8 cellular contexts compared by ENCODE assay signal in genomic region chr9:99231708-99232107, GRCh38. TPM values are rescaled to one million over a fixed set of nuclear protein-coding genes. Genes with fewer than 3 reads are reported as not detected.
DNase-seq lines count a peak whose midpoint lies in the region; ATAC-seq and TF ChIP-seq lines count a peak whose summit lies in the region.

No MANE protein-coding gene starts in this region.

- TF ChIP-seq CTCF in BJ (IDR thresholded peaks at IDR 0.05; ENCODE audit: insufficient read depth, low read depth, low read length), result peak; percentile 71

- DNase-seq in BJ (ENCODE audit: low read depth) (no peak), kidney tubule cell (ENCODE audit: low spot score) (peak; percentile 11), SK-N-DZ (ENCODE audit: low spot score) (no peak), SIG-M5 treated with dmso at 0.1 percent for 504 hours (lab: John Stamatoyannopoulos, UW; ENCODE audit: unreplicated experiment) (no peak), DMS153 (lab: John Stamatoyannopoulos, UW) (no peak), cerebellum (ENCODE audit: low spot score) (no peak)
- DNase-seq in activated naive CD4-positive, alpha-beta T cell treated with anti-CD3 and anti-CD28 coated beads, Interleukin-2, amount 10 ng/mL, durations not matched to agents 7 days and 5 days, result peak; percentile 52

- no peak overlapping the region for H3K27ac Mint-ChIP-seq in activated naive CD4-positive, alpha-beta T cell treated with anti-CD3 and anti-CD28 coated beads, Interleukin-2, amount 10 ng/mL, durations not matched to agents 7 days and 5 days

- peaks cover 8% of the 10 kb centered on the region for H3K4me1 Mint-ChIP-seq in activated naive CD4-positive, alpha-beta T cell treated with anti-CD3 and anti-CD28 coated beads, Interleukin-2, amount 10 ng/mL, durations not matched to agents 7 days and 5 days

- H3K9me3 Mint-ChIP-seq in activated naive CD4-positive, alpha-beta T cell treated with anti-CD3 and anti-CD28 coated beads, Interleukin-2, amount 10 ng/mL, durations not matched to agents 7 days and 5 days, result no peaks in the 10 kb centered on the region

- H3K36me3 ChIP-seq in BJ (ENCODE audit: control insufficient read depth, insufficient read depth, low read length), result peaks cover 7% of the 10 kb centered on the region

- peaks cover 31% of the 10 kb centered on the region for H3K36me3 Mint-ChIP-seq in activated naive CD4-positive, alpha-beta T cell treated with anti-CD3 and anti-CD28 coated beads, Interleukin-2, amount 10 ng/mL, durations not matched to agents 7 days and 5 days

- H3K4me3 ChIP-seq in BJ (ENCODE audit: low read depth, low read length), result no peak overlapping the region

- POLR2A ChIA-PET in BJ (lab: Charles Lee), result no interaction called here

- no peaks in the 10 kb centered on the region for H3K27me3 ChIP-seq in BJ (ENCODE audit: control insufficient read depth, insufficient read depth, low read length)

- ATAC-seq in HG02798 (IDR thresholded peaks at IDR 0.05; ENCODE audit: poor library complexity, unreplicated experiment), result peak; percentile 25

- no peak overlapping the region for H3K4me3 Mint-ChIP-seq in activated naive CD4-positive, alpha-beta T cell treated with anti-CD3 and anti-CD28 coated beads, Interleukin-2, amount 10 ng/mL, durations not matched to agents 7 days and 5 days

- no peaks in the 10 kb centered on the region for H3K27me3 Mint-ChIP-seq in activated naive CD4-positive, alpha-beta T cell treated with anti-CD3 and anti-CD28 coated beads, Interleukin-2, amount 10 ng/mL, durations not matched to agents 7 days and 5 days

- CTCF ChIA-PET in BJ (lab: Yijun Ruan, JAX), result interaction anchor here (0.6 to 1.9 kb wide), 16 partner anchors 9 to 1819 kb away, joined by 3 to 7 read pairs (median 4); partner anchors contain the start of genes ALG2, SEC61B and TDRD7
- CTCF ChIA-PET in activated naive CD4-positive, alpha-beta T cell treated with anti-CD3 and anti-CD28 coated beads, Interleukin-2, amount 10 ng/mL, durations not matched to agents 7 days and 5 days (lab: Charles Lee), result interaction anchor here (0.6 to 2.7 kb wide), 21 partner anchors 9 to 1064 kb away, joined by 3 to 12 read pairs (median 4); partner anchors contain the start of genes ALG2, NR4A3 and SEC61B

RNA-seq across cellular contexts. Expression of gene SEC61B, which starts 9.6 kb away (rescaled TPM):
- 134 and 195 TPM in 2 replicates for polyA plus RNA-seq in BJ (2011; rRNA removed)
- 29.1 and 40.1 TPM in 2 replicates for polyA minus RNA-seq in BJ (2011; rRNA and poly(A)+ RNA removed)
- 69.1 and 123 TPM in 2 replicates for polyA plus RNA-seq in SK-N-DZ (2014; cell fraction: cytosol; rRNA removed)
- polyA plus RNA-seq in SK-N-DZ (2014; cell fraction: nucleus; rRNA removed), result 48.6 and 81.7 TPM in 2 replicates
- total RNA-seq in cerebellum, result 30.0 TPM

RNA-seq across cellular contexts. Expression of gene ALG2, which starts 10.0 kb away (rescaled TPM):
- polyA plus RNA-seq in BJ (2011; rRNA removed), result 47.6 and 64.7 TPM in 2 replicates
- polyA minus RNA-seq in BJ (2011; rRNA and poly(A)+ RNA removed), result 20.1 and 24.7 TPM in 2 replicates
- 17.6 and 17.8 TPM in 2 replicates for polyA plus RNA-seq in SK-N-DZ (2014; cell fraction: cytosol; rRNA removed)
- polyA plus RNA-seq in SK-N-DZ (2014; cell fraction: nucleus; rRNA removed), result 11.7 and 14.0 TPM in 2 replicates
- 17.1 TPM for total RNA-seq in cerebellum

Comparison
In these comparisons a context has a peak if more than half of its experiments do, and no peak if none do; other contexts are left out.
1. DNase-seq: peak in activated naive CD4-positive, alpha-beta T cell treated with anti-CD3 and anti-CD28 coated beads, Interleukin-2, amount 10 ng/mL, durations not matched to agents 7 days and 5 days (single experiment) and kidney tubule cell (single experiment); none in BJ (single experiment), SK-N-DZ (single experiment), SIG-M5 treated with dmso at 0.1 percent for 504 hours (single experiment), DMS153 (single experiment) and cerebellum (single experiment).